In the genomic region with DNA sequence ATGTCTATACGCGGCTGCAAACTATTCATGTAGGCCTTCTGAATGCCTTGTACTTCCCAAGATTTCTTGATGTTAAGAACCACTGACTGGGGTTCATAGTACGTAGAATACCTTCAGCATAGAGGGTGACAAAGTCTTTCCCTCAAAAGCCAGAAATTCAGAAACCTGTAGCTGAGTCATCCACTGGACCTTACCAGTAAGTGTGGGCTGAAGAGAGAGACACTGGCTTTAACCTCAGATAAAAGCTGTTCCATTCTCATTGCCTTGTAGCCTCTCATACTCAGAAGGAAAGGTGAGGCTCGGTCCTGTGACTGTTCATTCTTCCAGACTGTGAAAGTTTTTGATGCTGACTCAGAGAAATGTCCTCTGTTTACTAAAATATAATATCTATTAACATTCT, we compare ENCODE assay signal across 10 cellular contexts. TPM values are rescaled to one million over a fixed set of nuclear protein-coding genes. Genes with fewer than 3 reads are reported as not detected.
"Had no signal": no experiment of that assay in that cellular context is flagged by ENCODE, and none has a peak within 500 bp of the region (broad histone marks: within the 10 kb centered on the region; RNA-seq: fewer than 3 reads in every experiment).

No MANE protein-coding gene starts in this region.

RNA-seq across cellular contexts. Expression of a gene that starts 9.5 kb away (rescaled TPM):
- total RNA-seq: OCI-LY7, PC-3, PC-9, Peyer's patch, Right ventricle myocardium inferior, Right ventricle myocardium superior, RPMI7951, SJCRH30, SJSA1, SK-MEL-5 had no signal
